12 cellular contexts compared by ENCODE assay signal in the genomic region with DNA sequence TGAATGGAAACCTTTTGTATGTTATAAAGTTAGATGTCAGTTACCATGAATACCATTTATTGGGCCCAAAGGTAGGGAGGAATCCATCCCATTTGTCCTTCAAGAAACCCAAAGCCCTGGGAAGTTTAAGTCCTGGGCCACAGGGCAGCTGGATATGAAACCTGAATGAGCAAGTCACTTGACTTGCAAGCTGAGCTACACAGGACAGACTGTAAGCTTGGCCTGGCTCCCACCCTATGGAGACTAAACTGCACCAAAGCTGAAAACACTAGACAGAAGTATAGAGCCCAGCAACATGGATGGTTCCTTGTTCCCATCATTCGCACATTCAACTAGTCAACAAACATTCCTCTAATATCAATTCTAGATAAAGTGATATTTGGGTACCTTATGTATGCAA.
DNase-seq lines count a peak whose midpoint lies in the region; ATAC-seq and TF ChIP-seq lines count a peak whose summit lies in the region.
"Had no signal": no experiment of that assay in that cellular context is flagged by ENCODE, and none has a peak within 500 bp of the region (broad histone marks: within the 10 kb centered on the region; RNA-seq: fewer than 3 reads in every experiment).

No MANE protein-coding gene starts in this region.

- intact Hi-C loops in Right ventricle myocardium superior (cut with DNase I), result no loop called here
- intact Hi-C loops in left ventricle myocardium superior (cut with micrococcal nuclease), result no loop called here
- intact Hi-C loops in gastrocnemius medialis (cut with DNase I; ENCODE audit: low total_unique reads), result no loop called here

- no peaks in the 10 kb centered on the region for H3K27me3 ChIP-seq in gastrocnemius medialis

- no peak overlapping the region for H3K27ac ChIP-seq in HEK293 (ENCODE audit: extremely low read depth, low read depth, low read length)
- H3K27ac ChIP-seq in gastrocnemius medialis, result no peak overlapping the region

- H3K4me3 ChIP-seq in HEK293 (ENCODE audit: low read depth, low read length) (no peak overlapping the region), gastrocnemius medialis (no peak overlapping the region)
- H3K4me3 ChIP-seq: GM12878, GM23338 had no signal

- DNase-seq in Right ventricle myocardium superior (no peak), left ventricle myocardium superior (no peak), gastrocnemius medialis (peak; percentile 24 to 49)
- DNase-seq: Caco-2; CD8-positive, alpha-beta memory T cell; H7; IMR-90 had no signal

- peak; percentile 68 for ATAC-seq in Right ventricle myocardium superior (ENCODE audit: poor library complexity)
- peak; percentile 71 for ATAC-seq in left ventricle myocardium superior
- ATAC-seq in gastrocnemius medialis, result peak; percentile 65 to 89
- ATAC-seq in HG02678 (IDR thresholded peaks at IDR 0.05; ENCODE audit: unreplicated experiment), result no peak
- ATAC-seq in GM19452 (IDR thresholded peaks at IDR 0.05; ENCODE audit: unreplicated experiment), result no peak
- ATAC-seq: GM12878, GM23338 had no signal

- in situ Hi-C loops in gastrocnemius medialis (cut with MboI; ENCODE audit: low sequenced_read_pairs in 4 of 4), result no loop called here

- H3K36me3 ChIP-seq in HEK293 (ENCODE audit: control insufficient read depth in 2 of 2, insufficient read depth in 1 of 2, low read length in 2 of 2) (no peaks in the 10 kb centered on the region), gastrocnemius medialis (no peaks in the 10 kb centered on the region)

- TF ChIP-seq CTCF in HEK293 (tag by site-specific recombination; IDR thresholded peaks at IDR 0.05), result no peak
- TF ChIP-seq CTCF in gastrocnemius medialis (IDR thresholded peaks at IDR 0.05 in 4 of 5, conservative IDR thresholded peaks at IDR 0.05 in 1 of 5), result no peak

- POLR2A ChIA-PET in HEK293 (lab: Yijun Ruan, JAX), result no interaction called here

- H3K9me3 ChIP-seq in HEK293 (ENCODE audit: control insufficient read depth, insufficient read depth, low read depth, low read length) (no peaks in the 10 kb centered on the region), gastrocnemius medialis (no peaks in the 10 kb centered on the region)
- H3K9me3 ChIP-seq: Caco-2 had no signal

- H3K4me1 ChIP-seq in HEK293 (ENCODE audit: control insufficient read depth, insufficient read depth, low read length), result no peaks in the 10 kb centered on the region
- peaks cover 11 to 24% of the 10 kb centered on the region in 2 donors for H3K4me1 ChIP-seq in gastrocnemius medialis
- H3K4me1 ChIP-seq: Caco-2 had no signal

- CTCF ChIA-PET in HEK293 (lab: Yijun Ruan, JAX), result interaction anchor here (1.2 kb wide), 1 partner anchor 207 kb away, joined by 4 read pairs; no protein-coding TSS in a partner anchor

- no peak for TF ChIP-seq POLR2A in gastrocnemius medialis (IDR thresholded peaks at IDR 0.05)

TF ChIP-seq in HEK293, 187 proteins besides CTCF, POLR2A, EP300 and RAD21:
- TF ChIP-seq ZNF133 (tag by site-specific recombination; IDR thresholded peaks at IDR 0.05) (no peak), ZBTB17 (tag by site-specific recombination; IDR thresholded peaks at IDR 0.05) (0 out of 2 replicates have a peak, but pooled peaks have one; percentile 28)

Comparison
In these comparisons a context has a peak if more than half of its experiments do, and no peak if none do; other contexts are left out.
1. ATAC-seq: peak in Right ventricle myocardium superior (single experiment), left ventricle myocardium superior (single experiment) and gastrocnemius medialis (2 of 2); none in HG02678 (single experiment) and GM19452 (single experiment).
2. DNase-seq: peak in gastrocnemius medialis (2 of 2); none in Right ventricle myocardium superior (single experiment) and left ventricle myocardium superior (single experiment).